In the genomic region with DNA sequence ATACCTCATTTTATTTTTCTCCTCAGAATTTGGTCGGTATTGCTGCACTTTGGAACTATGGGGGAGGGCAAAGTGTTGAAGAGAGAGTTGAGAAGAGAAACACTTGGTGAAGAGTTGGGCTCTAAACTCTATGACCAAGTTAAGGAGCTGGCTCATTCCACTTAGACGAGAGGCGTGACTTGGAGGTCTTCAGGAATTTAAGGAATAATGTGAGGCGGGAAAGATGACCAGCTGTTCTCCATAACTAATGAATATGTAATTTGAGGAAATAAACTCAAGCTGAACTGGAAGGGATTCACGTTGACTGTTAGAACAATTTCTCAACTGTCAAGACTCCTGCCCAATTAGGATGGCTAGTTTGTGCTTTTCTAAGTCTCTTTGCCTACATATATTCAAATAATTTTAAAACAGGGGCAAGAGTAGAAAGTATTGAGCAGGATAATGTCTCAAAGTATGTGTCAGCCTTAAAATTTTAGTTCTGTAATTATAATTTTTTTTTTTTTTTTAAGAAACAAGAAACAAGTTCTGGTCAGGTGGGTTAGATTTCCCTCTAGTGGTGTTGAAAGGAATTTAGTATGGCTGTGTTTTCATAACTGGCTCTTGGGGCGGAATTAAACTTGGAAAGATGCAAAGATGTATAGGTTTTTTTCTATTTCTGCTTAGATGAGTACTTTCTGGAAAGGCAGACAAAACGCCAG, we compare ENCODE assay signal across 9 cellular contexts. TPM values are rescaled to one million over a fixed set of nuclear protein-coding genes. Genes with fewer than 3 reads are reported as not detected.
DNase-seq lines count a peak whose midpoint lies in the region; ATAC-seq, FAIRE-seq and TF ChIP-seq lines count a peak whose summit lies in the region.
"Had no signal": no experiment of that assay in that cellular context is flagged by ENCODE, and none has a peak within 500 bp of the region (broad histone marks: within the 10 kb centered on the region; RNA-seq: fewer than 3 reads in every experiment).

No MANE protein-coding gene starts in this region.

- H3K36me3 ChIP-seq in Karpas-422 (ENCODE audit: insufficient read depth, low read length) = no peaks in the 10 kb centered on the region
- H3K36me3 ChIP-seq in bronchial epithelial cell (ENCODE audit: control insufficient read depth, insufficient read depth, low read length) = no peaks in the 10 kb centered on the region

- H4K20me1 ChIP-seq in Karpas-422 (ENCODE audit: insufficient read depth, low read depth, low read length) = no peaks in the 10 kb centered on the region

- FAIRE-seq in bronchial epithelial cell (lab: Jason Lieb, UNC) = no peak

- ATAC-seq in HG03354 (IDR thresholded peaks at IDR 0.05; ENCODE audit: poor library complexity, severe bottlenecking, unreplicated experiment) (no peak), GM21619 (IDR thresholded peaks at IDR 0.05; ENCODE audit: unreplicated experiment) (no peak)
- no peak for ATAC-seq in activated T-cell treated with anti-CD3 and anti-CD28 coated beads, Interleukin-2, amount 50 U/mL, for 4 hours

- no peaks in the 10 kb centered on the region for H3K4me1 Mint-ChIP-seq in activated T-cell treated with anti-CD3 and anti-CD28 coated beads, Interleukin-2, amount 50 U/mL, for 4 hours (ENCODE audit: low read depth)

- no peak overlapping the region for H3K4me3 Mint-ChIP-seq in activated T-cell treated with anti-CD3 and anti-CD28 coated beads, Interleukin-2, amount 50 U/mL, for 4 hours

- H3K9me2 ChIP-seq in Karpas-422 (replicated peaks; ENCODE audit: insufficient read depth, low read length) = no peaks in the 10 kb centered on the region

- no peak overlapping the region for H3K9ac ChIP-seq in Karpas-422 (ENCODE audit: low read length)

- no peak overlapping the region for H3K27ac ChIP-seq in Karpas-422 (ENCODE audit: low read length)
- H3K27ac ChIP-seq: epithelial cell of prostate had no signal

- H3K4me2 ChIP-seq in Karpas-422 (ENCODE audit: low read depth, low read length, poor library complexity, severe bottlenecking) = no peak overlapping the region

- H3K36me3 Mint-ChIP-seq in activated T-cell treated with anti-CD3 and anti-CD28 coated beads, Interleukin-2, amount 50 U/mL, for 4 hours (ENCODE audit: insufficient read depth) = no peaks in the 10 kb centered on the region

- no peaks in the 10 kb centered on the region for H3K79me2 ChIP-seq in Karpas-422 (ENCODE audit: low read length)

- H3K9me3 ChIP-seq in Karpas-422 (ENCODE audit: low read length) = no peaks in the 10 kb centered on the region

- H3K27me3 ChIP-seq in Karpas-422 (ENCODE audit: low read length) = no peaks in the 10 kb centered on the region
- H3K27me3 ChIP-seq in bronchial epithelial cell (ENCODE audit: control insufficient read depth, insufficient read depth, low read length) = no peaks in the 10 kb centered on the region

- H3K4me3 ChIP-seq in Karpas-422 (ENCODE audit: low read length) = no peak overlapping the region
- no peak overlapping the region for H3K4me3 ChIP-seq in bronchial epithelial cell (ENCODE audit: low read depth, low read length)

- DNase-seq in D341Med (ENCODE audit: low spot score) = peak; percentile 47
- peak; percentile 70 for DNase-seq in Karpas-422
- DNase-seq in bronchial epithelial cell (ENCODE audit: low read depth) = peak; percentile 25
- DNase-seq in lung microvascular endothelial cell (ENCODE audit: low read depth in 2 of 2) = peak; percentile 38 to 68
- no peak for DNase-seq in activated T-cell treated with anti-CD3 and anti-CD28 coated beads, Interleukin-2, amount 50 U/mL, for 4 hours
- DNase-seq in NCI-H146 treated with DMSO at 0.1 percent for 48 hours (lab: John Stamatoyannopoulos, UW; ENCODE audit: unreplicated experiment) = no peak

- TF ChIP-seq CTCF in bronchial epithelial cell (IDR thresholded peaks at IDR 0.05; ENCODE audit: insufficient read depth, low read length, severe bottlenecking) = peak; percentile 46

- H2AFZ ChIP-seq in Karpas-422 (ENCODE audit: low read length) = no peak overlapping the region

- H3K27me3 Mint-ChIP-seq in activated T-cell treated with anti-CD3 and anti-CD28 coated beads, Interleukin-2, amount 50 U/mL, for 4 hours (ENCODE audit: low read depth) = no peaks in the 10 kb centered on the region

- peaks cover 7% of the 10 kb centered on the region for H3K4me1 ChIP-seq in Karpas-422 (ENCODE audit: low read length)

- no peaks in the 10 kb centered on the region for H3K9me3 Mint-ChIP-seq in activated T-cell treated with anti-CD3 and anti-CD28 coated beads, Interleukin-2, amount 50 U/mL, for 4 hours

RNA-seq across cellular contexts. Expression of gene TMEM252, which starts 33.4 kb away (rescaled TPM):
- not detected in 2 replicates for total RNA-seq in Karpas-422 (2014; rRNA removed; shearing (Covaris generic); ENCODE audit: low replicate concordance)
- total RNA-seq in bronchial epithelial cell (not detected in 2 replicates), lung microvascular endothelial cell (not detected in 2 replicates)
- not detected for total RNA-seq in activated T-cell treated with anti-CD3 and anti-CD28 coated beads, Interleukin-2, amount 50 U/mL, for 4 hours

Comparison
In these comparisons a context has a peak if more than half of its experiments do, and no peak if none do; other contexts are left out.
1. DNase-seq: peak in D341Med (single experiment), Karpas-422 (single experiment), bronchial epithelial cell (single experiment) and lung microvascular endothelial cell (2 of 2); none in activated T-cell treated with anti-CD3 and anti-CD28 coated beads, Interleukin-2, amount 50 U/mL, for 4 hours (single experiment) and NCI-H146 treated with DMSO at 0.1 percent for 48 hours (single experiment).